Comparison of ENCODE assay signal across 1 cellular context in the genomic region with DNA sequence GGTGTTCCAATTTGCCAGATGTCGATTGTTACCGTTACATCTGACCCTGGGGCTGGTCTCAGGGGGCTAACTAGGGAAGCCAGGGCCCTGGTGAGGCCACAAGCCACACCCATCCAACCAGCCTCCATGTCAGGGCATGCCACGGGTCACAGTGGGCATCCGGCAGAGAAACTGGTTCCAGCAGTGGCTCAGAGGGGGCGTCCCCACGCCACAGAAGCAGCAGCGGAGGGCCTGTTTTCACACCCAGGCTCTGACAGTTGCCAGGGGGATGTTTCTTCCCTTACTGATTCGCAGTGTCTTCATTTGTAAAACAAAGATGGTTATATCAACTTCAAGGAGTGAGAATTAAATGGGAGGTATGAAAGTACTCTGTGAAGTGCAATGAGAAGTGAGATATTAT.
TF ChIP-seq lines count a peak whose summit lies in the region.

No MANE protein-coding gene starts in this region.

TF ChIP-seq in H1, 55 proteins besides CTCF, POLR2A, EP300 and RAD21:
- TF ChIP-seq SIX5 (IDR thresholded peaks at IDR 0.05; ENCODE audit: low read depth, low read length) (no peak), JUND (IDR thresholded peaks at IDR 0.05; ENCODE audit: low read length) (no peak), GTF2F1 (IDR thresholded peaks at IDR 0.05; ENCODE audit: borderline replicate concordance, low read depth, low read length) (no peak), CHD2 (IDR thresholded peaks at IDR 0.05; ENCODE audit: low read length) (no peak), TEAD4 (IDR thresholded peaks at IDR 0.05; ENCODE audit: low read depth, low read length) (no peak), JUN (IDR thresholded peaks at IDR 0.05; ENCODE audit: low read depth, low read length) (no peak), GABPA (IDR thresholded peaks at IDR 0.05; ENCODE audit: borderline replicate concordance, insufficient read depth, low read length) (no peak), TCF12 (IDR thresholded peaks at IDR 0.05; ENCODE audit: low read depth, low read length) (no peak), BRCA1 (IDR thresholded peaks at IDR 0.05; ENCODE audit: low read depth, low read length) (no peak), CHD1 (IDR thresholded peaks at IDR 0.05; ENCODE audit: low read depth, low read length) (no peak), RNF2 (IDR thresholded peaks at IDR 0.05; ENCODE audit: borderline replicate concordance, low read depth, low read length, missing control alignments, poor library complexity, severe bottlenecking) (no peak), RFX5 (IDR thresholded peaks at IDR 0.05; ENCODE audit: borderline replicate concordance, low read depth, low read length) (no peak), SP1 (IDR thresholded peaks at IDR 0.05; ENCODE audit: low read depth, low read length) (no peak)
- TF ChIP-seq, protein P1, sequence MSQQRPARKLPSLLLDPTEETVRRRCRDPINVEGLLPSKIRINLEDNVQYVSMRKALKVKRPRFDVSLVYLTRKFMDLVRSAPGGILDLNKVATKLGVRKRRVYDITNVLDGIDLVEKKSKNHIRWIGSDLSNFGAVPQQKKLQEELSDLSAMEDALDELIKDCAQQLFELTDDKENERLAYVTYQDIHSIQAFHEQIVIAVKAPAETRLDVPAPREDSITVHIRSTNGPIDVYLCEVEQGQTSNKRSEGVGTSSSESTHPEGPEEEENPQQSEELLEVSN (IDR thresholded peaks at IDR 0.05): no peak
- TF ChIP-seq, protein P2, sequence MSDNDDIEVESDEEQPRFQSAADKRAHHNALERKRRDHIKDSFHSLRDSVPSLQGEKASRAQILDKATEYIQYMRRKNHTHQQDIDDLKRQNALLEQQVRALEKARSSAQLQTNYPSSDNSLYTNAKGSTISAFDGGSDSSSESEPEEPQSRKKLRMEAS (IDR thresholded peaks at IDR 0.05): no peak
- TF ChIP-seq, protein P3, sequence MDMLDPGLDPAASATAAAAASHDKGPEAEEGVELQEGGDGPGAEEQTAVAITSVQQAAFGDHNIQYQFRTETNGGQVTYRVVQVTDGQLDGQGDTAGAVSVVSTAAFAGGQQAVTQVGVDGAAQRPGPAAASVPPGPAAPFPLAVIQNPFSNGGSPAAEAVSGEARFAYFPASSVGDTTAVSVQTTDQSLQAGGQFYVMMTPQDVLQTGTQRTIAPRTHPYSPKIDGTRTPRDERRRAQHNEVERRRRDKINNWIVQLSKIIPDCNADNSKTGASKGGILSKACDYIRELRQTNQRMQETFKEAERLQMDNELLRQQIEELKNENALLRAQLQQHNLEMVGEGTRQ (IDR thresholded peaks at IDR 0.05; ENCODE audit: low read length): no peak
